ENCODE assay signal across 15 cellular contexts in the genomic region with DNA sequence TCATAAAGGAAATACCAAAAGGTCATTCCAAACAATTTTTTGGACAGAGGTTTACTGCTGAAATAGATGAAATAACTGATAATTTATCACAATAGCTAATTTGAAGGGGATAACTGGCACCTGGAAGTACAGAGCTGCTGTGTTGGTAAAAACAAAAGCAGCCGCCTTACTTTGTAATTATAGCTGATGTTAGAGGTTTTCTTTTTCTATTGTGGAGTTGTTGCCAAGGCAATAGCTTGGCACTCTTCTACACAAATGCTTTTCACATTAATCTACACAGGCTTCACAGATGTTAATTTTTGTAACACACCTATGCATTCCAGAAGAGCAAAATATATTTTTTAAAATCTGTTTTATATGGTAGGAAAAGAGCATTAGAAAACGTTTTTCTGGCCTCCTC. TPM values are rescaled to one million over a fixed set of nuclear protein-coding genes. Genes with fewer than 3 reads are reported as not detected.
DNase-seq lines count a peak whose midpoint lies in the region; TF ChIP-seq lines count a peak whose summit lies in the region.
"Had no signal": no experiment of that assay in that cellular context is flagged by ENCODE, and none has a peak within 500 bp of the region (broad histone marks: within the 10 kb centered on the region; RNA-seq: fewer than 3 reads in every experiment).

No MANE protein-coding gene starts in this region.

- H3K9ac ChIP-seq in GM23248 (no peak overlapping the region), mesendoderm (ENCODE audit: low read length) (no peak overlapping the region)

- no peak overlapping the region for H2AFZ ChIP-seq in GM23248

- H3K9me2 ChIP-seq in GM23248 (ENCODE audit: insufficient read depth), result no peaks in the 10 kb centered on the region

- no peak overlapping the region for H4K8ac ChIP-seq in mesendoderm (ENCODE audit: low read depth, low read length)

- no peaks in the 10 kb centered on the region for H3K36me3 Mint-ChIP-seq in brain

- H3K9me3 Mint-ChIP-seq in brain, result peaks cover 0 to 8% (median 3%) of the 10 kb centered on the region in 5 experiments

- H3K27ac ChIP-seq in GM23248, result no peak overlapping the region
- H3K27ac ChIP-seq in mesendoderm (ENCODE audit: low read depth, low read length), result no peak overlapping the region
- H3K27ac ChIP-seq: C4-2B, RWPE1 had no signal

- no peaks in the 10 kb centered on the region for H3F3A ChIP-seq in GM23248 (ENCODE audit: insufficient read depth)

- H4K5ac ChIP-seq in mesendoderm (ENCODE audit: low read length), result no peak overlapping the region

- H3K36me3 ChIP-seq in GM23248 (ENCODE audit: low read depth) (no peaks in the 10 kb centered on the region), mesendoderm (ENCODE audit: control insufficient read depth, insufficient read depth, low read length) (no peaks in the 10 kb centered on the region)

- no peak overlapping the region for H3K4ac ChIP-seq in mesendoderm (ENCODE audit: low read depth, low read length)

- no peak overlapping the region for H2BK120ac ChIP-seq in mesendoderm (ENCODE audit: low read depth, low read length)

- H3K27me3 ChIP-seq in GM23248 (replicated peaks; ENCODE audit: insufficient read depth) (peaks cover 32% of the 10 kb centered on the region), mesendoderm (ENCODE audit: insufficient read depth, low read length, poor library complexity) (no peaks in the 10 kb centered on the region)

- H3K4me1 Mint-ChIP-seq in brain, result peaks cover 44% of the 10 kb centered on the region

- 19 to 25% methylated on average over 2 of the region's 2 CpGs for WGBS in GM23248 (ENCODE audit: low coverage in 1 of 2, low lambda C conversion rate in 2 of 2, missing lambda C conversion rate in 2 of 2), 2 experiments
- no CpG with 5 or more reads among the region's 2 CpGs for WGBS in mesendoderm (ENCODE audit: extremely low coverage, insufficient coverage, low lambda C conversion rate)

- no peaks in the 10 kb centered on the region for H3K79me2 ChIP-seq in GM23248 (ENCODE audit: insufficient read depth)
- no peaks in the 10 kb centered on the region for H3K79me2 ChIP-seq in mesendoderm (ENCODE audit: control insufficient read depth, insufficient read depth, low read length)

- H2BK5ac ChIP-seq in mesendoderm (ENCODE audit: low read length), result no peak overlapping the region

- H3K18ac ChIP-seq in mesendoderm (ENCODE audit: low read length), result no peak overlapping the region

- in situ Hi-C loops in GM23248 (cut with MboI), result no loop called here

- no peak overlapping the region for H2AK5ac ChIP-seq in mesendoderm (ENCODE audit: low read length)

- no peak overlapping the region for H3K4me2 ChIP-seq in GM23248 (ENCODE audit: unreplicated experiment)
- no peak overlapping the region for H3K4me2 ChIP-seq in mesendoderm (ENCODE audit: low read length)

- peak; percentile 8 for DNase-seq in NCI-H146 (lab: John Stamatoyannopoulos, UW)
- no peak for DNase-seq in NCI-H146 treated with DMSO at 0.1 percent for 48 hours (lab: John Stamatoyannopoulos, UW; ENCODE audit: unreplicated experiment)
- DNase-seq in GM23248, result peak; percentile 4
- no peak for DNase-seq in mesendoderm
- DNase-seq in NCI-H2029 (lab: John Stamatoyannopoulos, UW), result no peak
- no peak for DNase-seq in middle frontal gyrus (ENCODE audit: extremely low spot score, low spot score)
- no peak for DNase-seq in kidney tubule cell (ENCODE audit: low spot score)
- DNase-seq: 8988T; NCI-H1694; NCI-H510A treated with DMSO at 0.1 percent for 48 hours; NK-92 treated with Interleukin-12 subunit alpha and Interleukin-12 subunit beta, amount 100 ng/mL, for 24 hours; OCI-M1 had no signal

- TF ChIP-seq CTCF in brain (conservative IDR thresholded peaks at IDR 0.05), result no peak

- no peak overlapping the region for H3K56ac ChIP-seq in mesendoderm (ENCODE audit: low read length)

- H4K20me1 ChIP-seq in GM23248 (ENCODE audit: insufficient read depth), result no peaks in the 10 kb centered on the region

- H3K23ac ChIP-seq in mesendoderm (ENCODE audit: low read length), result peak overlapping the region; percentile 20

- no peaks in the 10 kb centered on the region for H3K27me3 Mint-ChIP-seq in brain

- no peaks in the 10 kb centered on the region for H3K4me1 ChIP-seq in GM23248 (ENCODE audit: insufficient read depth)
- H3K4me1 ChIP-seq in mesendoderm (ENCODE audit: control insufficient read depth, low read depth, low read length), result no peaks in the 10 kb centered on the region

- no peaks in the 10 kb centered on the region for H3K9me3 ChIP-seq in GM23248 (ENCODE audit: low read depth)

- H3K27ac Mint-ChIP-seq in brain, result peak overlapping the region in 3 of 5 experiments; percentile 63 to 77 (median 73)

- H2BK15ac ChIP-seq in mesendoderm (replicated peaks; ENCODE audit: low read depth), result no peak overlapping the region

- no peaks in the 10 kb centered on the region for H3K79me1 ChIP-seq in mesendoderm (ENCODE audit: low read length)

- H3K4me3 Mint-ChIP-seq in brain, result no peak overlapping the region

- no peak overlapping the region for H3K4me3 ChIP-seq in GM23248
- H3K4me3 ChIP-seq in mesendoderm (ENCODE audit: low read length), result no peak overlapping the region

RNA-seq across cellular contexts. Expression of gene LACC1, which starts 56.9 kb away (rescaled TPM):
- 8.2 and 21.2 TPM in 2 replicates for total RNA-seq in GM23248 (2014; rRNA removed; shearing (Covaris generic))
- polyA plus RNA-seq in GM23248 (2016; fragmentation: Nextera tagmentation; extraction: Ambion mirVana) (6.4 TPM in 2 replicates), brain (ENCODE audit: insufficient read depth, low read depth, low replicate concordance) (1.4 TPM)
- 1.5 TPM for polyA plus RNA-seq in mesendoderm (2013, experiment 1 of 2)
- 1.4 TPM for polyA plus RNA-seq in mesendoderm (2013, experiment 2 of 2)

RNA-seq across cellular contexts. Expression of gene CCDC122, which starts 57.1 kb away (rescaled TPM):
- 1.3 and 7.6 TPM in 2 replicates for total RNA-seq in GM23248 (2014; rRNA removed; shearing (Covaris generic))
- polyA plus RNA-seq in GM23248 (2016; fragmentation: Nextera tagmentation; extraction: Ambion mirVana), result 4.1 and 4.8 TPM in 2 replicates
- polyA plus RNA-seq in brain (ENCODE audit: insufficient read depth, low read depth, low replicate concordance), result 2.2 TPM
- polyA plus RNA-seq in mesendoderm (2013, experiment 1 of 2), result 7.2 TPM
- 6.6 TPM for polyA plus RNA-seq in mesendoderm (2013, experiment 2 of 2)

Comparison
In these comparisons a context has a peak if more than half of its experiments do, and no peak if none do; other contexts are left out.
1. DNase-seq: peak in NCI-H146 (single experiment) and GM23248 (single experiment); none in NCI-H146 treated with DMSO at 0.1 percent for 48 hours (single experiment), mesendoderm (single experiment), NCI-H2029 (single experiment), middle frontal gyrus (single experiment) and kidney tubule cell (single experiment).